In the genomic region with DNA sequence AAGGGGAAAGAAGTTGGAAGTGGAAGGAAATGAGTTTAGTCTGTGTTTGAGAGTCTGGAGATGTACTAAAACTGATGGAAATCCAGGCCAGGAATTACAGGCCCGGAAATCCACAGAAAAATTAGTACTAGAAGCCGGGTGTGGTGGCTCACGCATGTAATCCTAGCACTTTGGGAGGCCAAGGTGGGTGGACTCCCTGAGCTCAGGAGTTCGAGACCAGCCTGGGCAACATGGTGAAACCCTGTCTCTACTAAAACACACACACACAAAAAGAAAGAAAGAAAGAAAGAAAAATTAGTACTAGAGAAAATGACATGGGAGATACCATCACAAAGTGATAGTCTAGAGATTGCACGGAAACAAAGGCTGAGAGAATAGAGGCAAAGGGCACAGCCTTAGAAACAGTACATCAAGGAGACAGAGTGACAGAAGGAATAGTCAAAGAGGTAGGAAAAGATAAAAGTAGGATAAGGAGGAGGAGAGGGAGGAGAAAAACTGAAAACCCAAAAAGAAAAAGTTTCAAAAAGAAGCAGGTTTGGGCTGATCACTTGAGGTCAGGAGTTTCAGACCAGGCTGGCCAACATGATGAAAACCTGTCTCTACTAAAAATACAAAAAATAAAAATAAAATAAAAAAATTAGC, we compare ENCODE assay signal across 18 cellular contexts. TPM values are rescaled to one million over a fixed set of nuclear protein-coding genes. Genes with fewer than 3 reads are reported as not detected.
DNase-seq lines count a peak whose midpoint lies in the region; ATAC-seq, FAIRE-seq and TF ChIP-seq lines count a peak whose summit lies in the region.
"Had no signal": no experiment of that assay in that cellular context is flagged by ENCODE, and none has a peak within 500 bp of the region (broad histone marks: within the 10 kb centered on the region; RNA-seq: fewer than 3 reads in every experiment).

No MANE protein-coding gene starts in this region.

- H2BK12ac ChIP-seq in trophoblast cell (ENCODE audit: low read length), result no peak overlapping the region

- H3K36me3 Mint-ChIP-seq in activated naive CD8-positive, alpha-beta T cell treated with anti-CD3 and anti-CD28 coated beads, Interleukin-2, amount 50 U/mL, for 24 hours (ENCODE audit: low read depth), result peaks cover 4% of the 10 kb centered on the region
- H3K36me3 Mint-ChIP-seq: activated CD8-positive, alpha-beta memory T cell treated with anti-CD3 and anti-CD28 coated beads, Interleukin-2, amount 10 ng/mL, durations not matched to agents 7 days and 5 days had no signal

- H3K4me1 Mint-ChIP-seq in activated naive CD8-positive, alpha-beta T cell treated with anti-CD3 and anti-CD28 coated beads, Interleukin-2, amount 50 U/mL, for 24 hours, result peaks cover 8% of the 10 kb centered on the region

- peak overlapping the region; percentile 62 for H3K9ac ChIP-seq in endothelial cell of umbilical vein (replicated peaks; ENCODE audit: extremely low read depth, insufficient read depth, low read length)
- H3K9ac ChIP-seq in trophoblast cell (ENCODE audit: low read length), result no peak overlapping the region

- H3K9me3 ChIP-seq in left ventricle myocardium inferior (replicated peaks) (no peaks in the 10 kb centered on the region), endothelial cell of umbilical vein (replicated peaks; ENCODE audit: control insufficient read depth, insufficient read depth, low read length) (no peaks in the 10 kb centered on the region), trophoblast cell (ENCODE audit: insufficient read depth, low read depth, low read length) (no peaks in the 10 kb centered on the region), uterus (no peaks in the 10 kb centered on the region), HAP-1 (no peaks in the 10 kb centered on the region)
- H3K9me3 ChIP-seq: prostate gland had no signal

- no peaks in the 10 kb centered on the region for H3K9me3 Mint-ChIP-seq in activated naive CD8-positive, alpha-beta T cell treated with anti-CD3 and anti-CD28 coated beads, Interleukin-2, amount 50 U/mL, for 24 hours
- H3K9me3 Mint-ChIP-seq: CD4-positive, alpha-beta T cell; naive B cell had no signal

- no peak overlapping the region for H3K23ac ChIP-seq in trophoblast cell (ENCODE audit: low read length)

- intact Hi-C loops in left ventricle myocardium inferior (cut with micrococcal nuclease) (no loop called here), left ventricle myocardium superior (cut with micrococcal nuclease) (no loop called here), endothelial cell of umbilical vein (cut with micrococcal nuclease) (loop anchor here (1.0 kb wide), 1 partner anchor 9 kb away; no protein-coding TSS in a partner anchor), uterus (cut with DNase I; ENCODE audit: low total_unique reads) (no loop called here)

- H2AFZ ChIP-seq in endothelial cell of umbilical vein (ENCODE audit: low read depth, low read length) (peak overlapping the region; percentile 88), trophoblast cell (ENCODE audit: insufficient read depth, low read length, poor library complexity) (no peak overlapping the region)

- H3K27ac Mint-ChIP-seq in activated naive CD8-positive, alpha-beta T cell treated with anti-CD3 and anti-CD28 coated beads, Interleukin-2, amount 50 U/mL, for 24 hours, result no peak overlapping the region
- H3K27ac Mint-ChIP-seq: activated CD8-positive, alpha-beta memory T cell treated with anti-CD3 and anti-CD28 coated beads, Interleukin-2, amount 10 ng/mL, durations not matched to agents 7 days and 5 days; CD4-positive, alpha-beta T cell had no signal

- POLR2A ChIA-PET in endothelial cell of umbilical vein (lab: Charles Lee), result interaction anchor here (1.0 to 1.3 kb wide), 2 partner anchors 39 to 420 kb away, joined by 3 read pairs; a partner anchor contains a TSS

- FAIRE-seq in endothelial cell of umbilical vein (lab: Jason Lieb, UNC), result peak; percentile 47

- no peaks in the 10 kb centered on the region for H3K27me3 Mint-ChIP-seq in activated naive CD8-positive, alpha-beta T cell treated with anti-CD3 and anti-CD28 coated beads, Interleukin-2, amount 50 U/mL, for 24 hours
- H3K27me3 Mint-ChIP-seq: activated CD8-positive, alpha-beta memory T cell treated with anti-CD3 and anti-CD28 coated beads, Interleukin-2, amount 10 ng/mL, durations not matched to agents 7 days and 5 days; CD4-positive, alpha-beta T cell had no signal

- no peak overlapping the region for H2BK120ac ChIP-seq in trophoblast cell (ENCODE audit: insufficient read depth, low read length, poor library complexity)

- H3K4me2 ChIP-seq in endothelial cell of umbilical vein (ENCODE audit: insufficient read depth, low read length) (peak overlapping the region; percentile 47), trophoblast cell (ENCODE audit: low read length) (no peak overlapping the region)

- ATAC-seq in left ventricle myocardium superior, result no peak
- no peak for ATAC-seq in activated naive CD8-positive, alpha-beta T cell treated with anti-CD3 and anti-CD28 coated beads, Interleukin-2, amount 50 U/mL, for 24 hours
- ATAC-seq: activated CD8-positive, alpha-beta memory T cell treated with anti-CD3 and anti-CD28 coated beads, Interleukin-2, amount 10 ng/mL, durations not matched to agents 7 days and 5 days; left lobe of liver had no signal

- no peak overlapping the region for H2BK5ac ChIP-seq in trophoblast cell (ENCODE audit: low read depth, low read length, poor library complexity)

- H3K4me3 ChIP-seq in left ventricle myocardium inferior, result peak overlapping the region; percentile 34
- H3K4me3 ChIP-seq in endothelial cell of umbilical vein (replicated peaks in 1 of 3; ENCODE audit: insufficient read depth in 1 of 3, low read depth in 1 of 3, low read length in 3 of 3), result no peak overlapping the region
- H3K4me3 ChIP-seq in trophoblast cell (ENCODE audit: low read depth, low read length), result no peak overlapping the region
- H3K4me3 ChIP-seq in uterus, result no peak overlapping the region
- no peak overlapping the region for H3K4me3 ChIP-seq in HAP-1
- H3K4me3 ChIP-seq: prostate gland had no signal

- TF ChIP-seq POLR2A in endothelial cell of umbilical vein (IDR thresholded peaks at IDR 0.05; ENCODE audit: low read depth, low read length) (no peak), uterus (IDR thresholded peaks at IDR 0.05) (no peak)

- H4K12ac ChIP-seq in trophoblast cell (ENCODE audit: low read depth, low read length), result peak overlapping the region; percentile 7

- no peak overlapping the region for H3K4ac ChIP-seq in trophoblast cell (ENCODE audit: low read depth, low read length)

- BruUV-seq in endothelial cell of umbilical vein (replicated peaks; lab: Mats Ljungman, UMichigan), result no TSS peak

- WGBS in trophoblast cell (ENCODE audit: extremely low coverage, insufficient coverage, insufficient read length), result no CpG with 5 or more reads among the region's 5 CpGs

- H3K27me3 ChIP-seq in left ventricle myocardium inferior (ENCODE audit: low read depth) (no peaks in the 10 kb centered on the region), endothelial cell of umbilical vein (ENCODE audit: control insufficient read depth in 2 of 2, insufficient read depth in 2 of 2, low read length in 2 of 2) (no peaks in the 10 kb centered on the region), trophoblast cell (ENCODE audit: insufficient read depth, low read length) (no peaks in the 10 kb centered on the region), uterus (no peaks in the 10 kb centered on the region), HAP-1 (ENCODE audit: low read depth) (no peaks in the 10 kb centered on the region)

- dilution Hi-C loops in endothelial cell of umbilical vein (cut with MboI; ENCODE audit: extremely low pct_ligation_motif_present, low sequenced_read_pairs), result no loop called here

- H3K36me3 ChIP-seq in left ventricle myocardium inferior (no peaks in the 10 kb centered on the region), endothelial cell of umbilical vein (ENCODE audit: control insufficient read depth in 2 of 2, extremely low read depth in 1 of 2, insufficient read depth in 2 of 2, low read length in 2 of 2) (no peaks in the 10 kb centered on the region), trophoblast cell (ENCODE audit: control insufficient read depth in 1 of 2, insufficient read depth in 2 of 2, low read length in 2 of 2) (no peaks in the 10 kb centered on the region), uterus (no peaks in the 10 kb centered on the region), HAP-1 (replicated peaks) (no peaks in the 10 kb centered on the region)
- H3K36me3 ChIP-seq: prostate gland had no signal

- no peaks in the 10 kb centered on the region for H3K9me1 ChIP-seq in endothelial cell of umbilical vein (replicated peaks; ENCODE audit: control insufficient read depth, extremely low read depth, insufficient read depth, low read length)

- peak overlapping the region; percentile 89 for H3K27ac ChIP-seq in left ventricle myocardium inferior (replicated peaks)
- peak overlapping the region; percentile 67 for H3K27ac ChIP-seq in endothelial cell of umbilical vein (ENCODE audit: insufficient read depth, low read depth, low read length)
- no peak overlapping the region for H3K27ac ChIP-seq in trophoblast cell (ENCODE audit: low read depth, low read length)
- H3K27ac ChIP-seq in uterus, result peak overlapping the region; percentile 39 to 73

- H3K4me1 ChIP-seq in left ventricle myocardium inferior (peaks cover 24% of the 10 kb centered on the region), endothelial cell of umbilical vein (ENCODE audit: control insufficient read depth, extremely low read depth, insufficient read depth, low read length) (peaks cover 14% of the 10 kb centered on the region), trophoblast cell (ENCODE audit: control insufficient read depth in 1 of 2, insufficient read depth in 2 of 2, low read length in 2 of 2) (peaks cover 5 to 6% of the 10 kb centered on the region in 2 experiments), uterus (no peaks in the 10 kb centered on the region), HAP-1 (peaks cover 28% of the 10 kb centered on the region)
- H3K4me1 ChIP-seq: prostate gland had no signal

- no peak overlapping the region for H3K18ac ChIP-seq in trophoblast cell (ENCODE audit: low read length)

- no peak overlapping the region for H3K14ac ChIP-seq in trophoblast cell (ENCODE audit: low read length)

- H3K79me1 ChIP-seq in trophoblast cell (ENCODE audit: low read length), result peaks cover 4% of the 10 kb centered on the region

- DNase-seq in left ventricle myocardium inferior (no peak), left ventricle myocardium superior (no peak), endothelial cell of umbilical vein (ENCODE audit: low read depth, low spot score) (no peak), trophoblast cell (no peak), uterus (no peak), HAP-1 (ENCODE audit: low spot score in 2 of 2) (no peak)
- DNase-seq in activated naive CD8-positive, alpha-beta T cell treated with anti-CD3 and anti-CD28 coated beads, Interleukin-2, amount 50 U/mL, for 24 hours, result no peak
- no peak for DNase-seq in stimulated activated CD4-positive, alpha-beta T cell treated with anti-CD3 and anti-CD28 coated beads, Interleukin-1b, Interleukin-23, amount 100 ng/mL, for 48 hours
- DNase-seq: activated CD8-positive, alpha-beta memory T cell treated with anti-CD3 and anti-CD28 coated beads, Interleukin-2, amount 10 ng/mL, durations not matched to agents 7 days and 5 days; activated effector memory CD4-positive, alpha-beta T cell treated with anti-CD3 and anti-CD28 coated beads, Interleukin-2, amount 50 U/mL, for 16 hours; CD4-positive, alpha-beta T cell; cortex of kidney; DMS79 treated with DMSO at 0.1 percent for 48 hours; naive B cell; NCI-H1092; T-helper 2 cell had no signal

- TF ChIP-seq CTCF in left ventricle myocardium inferior (IDR thresholded peaks at IDR 0.05; ENCODE audit: borderline replicate concordance) (no peak), endothelial cell of umbilical vein (IDR thresholded peaks at IDR 0.05; ENCODE audit: extremely low read depth in 1 of 2, insufficient read depth in 1 of 2, low read depth in 1 of 2, low read length in 2 of 2) (no peak), uterus (IDR thresholded peaks at IDR 0.05) (no peak)

- in situ Hi-C loops in HAP-1 (cut with MboI; ENCODE audit: low sequenced_read_pairs), result no loop called here

- no peak overlapping the region for H3K4me3 Mint-ChIP-seq in activated naive CD8-positive, alpha-beta T cell treated with anti-CD3 and anti-CD28 coated beads, Interleukin-2, amount 50 U/mL, for 24 hours
- H3K4me3 Mint-ChIP-seq: activated CD8-positive, alpha-beta memory T cell treated with anti-CD3 and anti-CD28 coated beads, Interleukin-2, amount 10 ng/mL, durations not matched to agents 7 days and 5 days; CD4-positive, alpha-beta T cell had no signal

- no peak overlapping the region for H2AK5ac ChIP-seq in trophoblast cell (ENCODE audit: low read length)

- H4K91ac ChIP-seq in trophoblast cell (ENCODE audit: low read depth, low read length), result no peak overlapping the region

- no peaks in the 10 kb centered on the region for H4K20me1 ChIP-seq in endothelial cell of umbilical vein (replicated peaks; ENCODE audit: control insufficient read depth, extremely low read depth, insufficient read depth, low read length)

- H4K8ac ChIP-seq in trophoblast cell (ENCODE audit: low read depth, low read length), result no peak overlapping the region

- H3K79me2 ChIP-seq in endothelial cell of umbilical vein (ENCODE audit: control insufficient read depth, insufficient read depth, low read length) (peaks cover 2% of the 10 kb centered on the region), trophoblast cell (ENCODE audit: control insufficient read depth, insufficient read depth, low read length, poor library complexity) (peaks cover 2% of the 10 kb centered on the region)

- CTCF ChIA-PET in endothelial cell of umbilical vein (lab: Charles Lee), result interaction anchor here (1.1 to 1.3 kb wide), 4 partner anchors 8 to 53 kb away, joined by 3 to 7 read pairs (median 4); a partner anchor contains a TSS

RNA-seq across cellular contexts. Expression of a gene that starts 4.8 kb away (rescaled TPM):
- total RNA-seq in left ventricle myocardium inferior (71.6 TPM), left ventricle myocardium superior (62.4 TPM), endothelial cell of umbilical vein (42.3 and 54.9 TPM in 2 replicates), uterus (10 to 100 TPM in 3 of 4 donors, 1 to 10 TPM in 1; 2.0 to 56.3 (median 25.7) TPM)
- polyA plus RNA-seq in endothelial cell of umbilical vein, result 9.6 and 14.8 TPM in 2 replicates
- 21.4 and 22.6 TPM in 2 replicates for polyA plus RNA-seq in endothelial cell of umbilical vein (2011; cell fraction: cytosol; rRNA removed)
- 7.2 and 14.3 TPM in 2 replicates for polyA plus RNA-seq in endothelial cell of umbilical vein (2011; cell fraction: nucleus; rRNA removed)
- polyA plus RNA-seq in endothelial cell of umbilical vein (2012), result 49.4 and 85.8 TPM in 2 replicates
- 15.8 and 19.6 TPM in 2 replicates for polyA minus RNA-seq in endothelial cell of umbilical vein
- polyA minus RNA-seq in endothelial cell of umbilical vein (2011; cell fraction: cytosol; rRNA and poly(A)+ RNA removed), result 25.0 TPM
- polyA minus RNA-seq in endothelial cell of umbilical vein (2011; cell fraction: nucleus; rRNA and poly(A)+ RNA removed), result 8.0 and 11.2 TPM in 2 replicates
- 92.4 and 99.2 TPM in 2 replicates for polyA plus RNA-seq in trophoblast cell (2013)

RNA-seq across cellular contexts. Expression of a gene that starts 10.0 kb away (rescaled TPM):
- total RNA-seq in left ventricle myocardium inferior (30.3 TPM), left ventricle myocardium superior (31.5 TPM), endothelial cell of umbilical vein (19.9 and 21.1 TPM in 2 replicates), uterus (10 to 100 TPM; 10.2 to 56.2 (median 36.4) TPM)
- polyA plus RNA-seq in endothelial cell of umbilical vein, result 6.2 and 6.7 TPM in 2 replicates
- 12.4 and 12.6 TPM in 2 replicates for polyA plus RNA-seq in endothelial cell of umbilical vein (2011; cell fraction: cytosol; rRNA removed)
- polyA plus RNA-seq in endothelial cell of umbilical vein (2011; cell fraction: nucleus; rRNA removed), result 7.4 TPM in 2 replicates
- polyA plus RNA-seq in endothelial cell of umbilical vein (2012), result 24.1 and 25.6 TPM in 2 replicates
- 9.5 and 11.3 TPM in 2 replicates for polyA minus RNA-seq in endothelial cell of umbilical vein
- polyA minus RNA-seq in endothelial cell of umbilical vein (2011; cell fraction: cytosol; rRNA and poly(A)+ RNA removed), result 6.6 TPM
- 6.6 and 7.4 TPM in 2 replicates for polyA minus RNA-seq in endothelial cell of umbilical vein (2011; cell fraction: nucleus; rRNA and poly(A)+ RNA removed)
- 25.1 and 27.2 TPM in 2 replicates for polyA plus RNA-seq in trophoblast cell (2013)

RNA-seq across cellular contexts. Expression of a gene that starts 33.4 kb away (rescaled TPM):
- total RNA-seq in left ventricle myocardium inferior, result 0.19 TPM
- total RNA-seq in left ventricle myocardium superior, result 0.30 TPM
- 1.0 and 1.1 TPM in 2 replicates for total RNA-seq in endothelial cell of umbilical vein
- polyA plus RNA-seq in endothelial cell of umbilical vein, result 0.92 and 1.1 TPM in 2 replicates
- 1.0 and 1.1 TPM in 2 replicates for polyA plus RNA-seq in endothelial cell of umbilical vein (2011; cell fraction: cytosol; rRNA removed)
- 1.3 TPM in 2 replicates for polyA plus RNA-seq in endothelial cell of umbilical vein (2011; cell fraction: nucleus; rRNA removed)
- 0.48 and 1.3 TPM in 2 replicates for polyA plus RNA-seq in endothelial cell of umbilical vein (2012)
- polyA minus RNA-seq in endothelial cell of umbilical vein, result 0.97 and 1.1 TPM in 2 replicates
- polyA minus RNA-seq in endothelial cell of umbilical vein (2011; cell fraction: cytosol; rRNA and poly(A)+ RNA removed), result 1.6 TPM
- 0.87 and 1.3 TPM in 2 replicates for polyA minus RNA-seq in endothelial cell of umbilical vein (2011; cell fraction: nucleus; rRNA and poly(A)+ RNA removed)
- polyA plus RNA-seq in trophoblast cell (2013), result 0.34 and 0.44 TPM in 2 replicates
- 10 to 100 TPM in 1 of 4 donors, 1 to 10 TPM in 2, under 1 TPM in 1; 0.29 to 51.2 (median 2.8) TPM for total RNA-seq in uterus

RNA-seq across cellular contexts. Expression of a gene that starts 38.7 kb away (rescaled TPM):
- total RNA-seq in left ventricle myocardium inferior, result 20.0 TPM
- 16.6 TPM for total RNA-seq in left ventricle myocardium superior
- total RNA-seq in endothelial cell of umbilical vein, result 18.2 and 19.0 TPM in 2 replicates
- polyA plus RNA-seq in endothelial cell of umbilical vein, result 7.5 and 9.1 TPM in 2 replicates
- polyA plus RNA-seq in endothelial cell of umbilical vein (2011; cell fraction: cytosol; rRNA removed), result 8.8 and 9.4 TPM in 2 replicates
- 25.5 and 32.0 TPM in 2 replicates for polyA plus RNA-seq in endothelial cell of umbilical vein (2011; cell fraction: nucleus; rRNA removed)
- polyA plus RNA-seq in endothelial cell of umbilical vein (2012), result 15.0 and 15.4 TPM in 2 replicates
- polyA minus RNA-seq in endothelial cell of umbilical vein, result 16.8 and 19.7 TPM in 2 replicates
- 9.1 TPM for polyA minus RNA-seq in endothelial cell of umbilical vein (2011; cell fraction: cytosol; rRNA and poly(A)+ RNA removed)
- polyA minus RNA-seq in endothelial cell of umbilical vein (2011; cell fraction: nucleus; rRNA and poly(A)+ RNA removed), result 17.6 and 19.8 TPM in 2 replicates
- polyA plus RNA-seq in trophoblast cell (2013), result 5.7 and 5.8 TPM in 2 replicates
- total RNA-seq in uterus, result 10 to 100 TPM; 10.5 to 54.7 (median 27.2) TPM
